1 cellular context compared by ENCODE assay signal in genomic region chr5:169974121-169974770, GRCh38.
TF ChIP-seq lines count a peak whose summit lies in the region.

No MANE protein-coding gene starts in this region.

TF ChIP-seq in IMR-90, 13 proteins besides CTCF, POLR2A, EP300 and RAD21:
- no peak for TF ChIP-seq FOS (IDR thresholded peaks at IDR 0.05; ENCODE audit: low read depth, low read length)
- TF ChIP-seq RCOR1 (IDR thresholded peaks at IDR 0.05; ENCODE audit: insufficient replicate concordance, low read length), result no peak
- TF ChIP-seq ELK1 (IDR thresholded peaks at IDR 0.05; ENCODE audit: borderline replicate concordance, low read depth, low read length), result no peak
- TF ChIP-seq RFX5 (IDR thresholded peaks at IDR 0.05; ENCODE audit: low read depth, low read length), result no peak
- TF ChIP-seq SMC3 (IDR thresholded peaks at IDR 0.05; ENCODE audit: low read depth, low read length), result no peak
- no peak for TF ChIP-seq MXI1 (IDR thresholded peaks at IDR 0.05; ENCODE audit: borderline replicate concordance, low read depth, low read length)
- TF ChIP-seq NFE2L2 (IDR thresholded peaks at IDR 0.05; ENCODE audit: low read depth, low read length), result no peak
- TF ChIP-seq BHLHE40 (IDR thresholded peaks at IDR 0.05; ENCODE audit: low read depth, low read length), result no peak
- no peak for TF ChIP-seq USF2 (IDR thresholded peaks at IDR 0.05; ENCODE audit: low read depth, low read length)
- no peak for TF ChIP-seq MAZ (IDR thresholded peaks at IDR 0.05; ENCODE audit: borderline replicate concordance, low read depth, low read length)
- no peak for TF ChIP-seq MAFK (IDR thresholded peaks at IDR 0.05; ENCODE audit: low read depth, low read length)
- no peak for TF ChIP-seq CEBPB (IDR thresholded peaks at IDR 0.05; ENCODE audit: low read depth, low read length)
- TF ChIP-seq CHD1 (IDR thresholded peaks at IDR 0.05; ENCODE audit: low read depth, low read length), result no peak
